Comparison of ENCODE assay signal across 13 cellular contexts in the genomic region with DNA sequence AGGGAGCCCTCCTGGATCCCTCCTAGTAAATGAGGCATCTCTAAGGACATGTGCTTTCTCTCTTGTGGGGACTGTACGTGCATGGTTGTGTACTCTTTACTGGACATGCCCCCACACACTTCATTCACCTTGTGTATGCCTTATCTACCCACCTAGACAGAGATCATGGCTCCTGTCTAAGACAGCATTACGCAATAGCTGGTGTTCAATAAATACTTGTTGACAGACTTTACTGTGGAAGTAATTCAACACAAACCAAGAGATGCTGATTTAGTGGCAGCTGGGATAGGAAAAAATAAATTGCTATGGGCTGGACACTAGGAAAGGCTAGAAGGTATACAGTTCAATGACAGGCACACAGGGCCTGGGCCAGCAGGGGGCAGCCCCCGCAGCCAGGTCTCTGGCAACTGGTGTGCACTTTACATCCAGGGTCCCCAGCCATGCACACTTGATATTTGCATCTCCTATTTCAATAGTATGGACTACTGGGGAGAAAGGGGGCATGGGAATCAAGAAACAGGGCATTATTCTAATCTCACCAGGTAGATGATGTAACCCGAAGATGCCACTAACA. TPM values are rescaled to one million over a fixed set of nuclear protein-coding genes. Genes with fewer than 3 reads are reported as not detected.
DNase-seq lines count a peak whose midpoint lies in the region; ATAC-seq, FAIRE-seq and TF ChIP-seq lines count a peak whose summit lies in the region.
"Had no signal": no experiment of that assay in that cellular context is flagged by ENCODE, and none has a peak within 500 bp of the region (broad histone marks: within the 10 kb centered on the region; RNA-seq: fewer than 3 reads in every experiment).

No MANE protein-coding gene starts in this region.

- no peaks in the 10 kb centered on the region for H3K36me3 ChIP-seq in H1 (ENCODE audit: control insufficient read depth in 2 of 4, insufficient read depth in 4 of 4, low read length in 3 of 4)
- no peaks in the 10 kb centered on the region for H3K36me3 ChIP-seq in osteoblast (ENCODE audit: insufficient read depth, low read length)
- H3K36me3 ChIP-seq in CD4-positive, alpha-beta memory T cell (ENCODE audit: insufficient read depth, low read length) = no peaks in the 10 kb centered on the region
- H3K36me3 ChIP-seq: Peyer's patch had no signal

- peaks cover 5 to 14% of the 10 kb centered on the region in 2 donors for H3K27me3 Mint-ChIP-seq in CD4-positive, alpha-beta memory T cell

- H3K4me3 ChIP-seq in H1 (ENCODE audit: extremely low read depth in 1 of 4, insufficient read depth in 2 of 4, low read depth in 3 of 4, low read length in 4 of 4) (no peak overlapping the region), osteoblast (ENCODE audit: insufficient read depth, low read length) (no peak overlapping the region)
- no peak overlapping the region for H3K4me3 ChIP-seq in CD4-positive, alpha-beta memory T cell (ENCODE audit: low read length in 2 of 2)
- H3K4me3 ChIP-seq: Peyer's patch had no signal

- no peak overlapping the region for H2BK5ac ChIP-seq in H1 (ENCODE audit: low read depth, low read length)

- H3K79me2 ChIP-seq in H1 (ENCODE audit: control insufficient read depth in 1 of 2, insufficient read depth in 2 of 2, low read length in 2 of 2) (no peaks in the 10 kb centered on the region), osteoblast (ENCODE audit: insufficient read depth, low read length) (no peaks in the 10 kb centered on the region)

- H3K79me1 ChIP-seq in H1 (ENCODE audit: low read depth, low read length) = peaks cover 2% of the 10 kb centered on the region; the same call in 1 of the 2 replicates

- no peak for TF ChIP-seq EP300 in H1 (IDR thresholded peaks at IDR 0.05; ENCODE audit: borderline replicate concordance in 1 of 2, low read depth in 2 of 2, low read length in 2 of 2)

- no peak overlapping the region for H2AK5ac ChIP-seq in H1 (ENCODE audit: low read depth, low read length)

- H3K9ac ChIP-seq in H1 (replicated peaks in 1 of 4; ENCODE audit: extremely low read depth in 1 of 4, low read depth in 3 of 4, low read length in 3 of 4) = no peak overlapping the region

- H3K23ac ChIP-seq in H1 (ENCODE audit: insufficient read length) = no peak overlapping the region

- H3K27ac ChIP-seq in H1 (ENCODE audit: low read depth, low read length) = no peak overlapping the region
- no peak overlapping the region for H3K27ac ChIP-seq in osteoblast (ENCODE audit: low read depth, low read length)
- no peak overlapping the region for H3K27ac ChIP-seq in CD4-positive, alpha-beta memory T cell (ENCODE audit: low read depth, low read length)
- H3K27ac ChIP-seq: epithelial cell of prostate, Peyer's patch had no signal

- DNase-seq in GM10266 (ENCODE audit: extremely low spot score) (no peak), H1 (ENCODE audit: low read depth in 1 of 2, low spot score in 2 of 2) (no peak), osteoblast (ENCODE audit: insufficient read length, low spot score, missing footprints) (no peak)
- no peak for DNase-seq in CD4-positive, alpha-beta memory T cell
- DNase-seq: EL, immature natural killer cell, Peyer's patch had no signal

- H3K23me2 ChIP-seq in H1 (ENCODE audit: low read depth, low read length) = no peaks in the 10 kb centered on the region

- H4K8ac ChIP-seq in H1 (ENCODE audit: extremely low read depth, insufficient read depth, low read length) = no peak overlapping the region

- H2AFZ ChIP-seq in H1 (ENCODE audit: low read length) (no peak overlapping the region), osteoblast (ENCODE audit: low read length) (no peak overlapping the region)

- peak; percentile 16 for TF ChIP-seq CTCF in GM10266 (IDR thresholded peaks at IDR 0.05; ENCODE audit: control insufficient read depth, insufficient read depth, low read depth, missing control alignments)
- peak; percentile 48 for TF ChIP-seq CTCF in LNCAP (IDR thresholded peaks at IDR 0.05)
- TF ChIP-seq CTCF in H1 (IDR thresholded peaks at IDR 0.05; ENCODE audit: control extremely low read depth in 1 of 3, insufficient read depth in 1 of 3, low read depth in 1 of 3, low read length in 3 of 3) = peak; percentile 37 to 65 (median 51)
- TF ChIP-seq CTCF in osteoblast (IDR thresholded peaks at IDR 0.05; ENCODE audit: extremely low read depth, low read depth, low read length) = peak; percentile 39

- no peak overlapping the region for H2BK12ac ChIP-seq in H1 (ENCODE audit: low read depth, low read length)

- FAIRE-seq in H1 (lab: Jason Lieb, UNC) = no peak
- FAIRE-seq: astrocyte had no signal

- TF ChIP-seq RAD21 in H1 (IDR thresholded peaks at IDR 0.05 in 1 of 2, conservative IDR thresholded peaks at IDR 0.05 in 1 of 2; ENCODE audit: low read depth in 2 of 2, low read length in 2 of 2) = peak; percentile 24 to 38; a peak in 3 of 4 replicates

- H3K27me3 ChIP-seq in H1 (replicated peaks in 1 of 4; ENCODE audit: control insufficient read depth in 3 of 4, extremely low read depth in 1 of 4, insufficient read depth in 3 of 4, low read length in 3 of 4) = no peaks in the 10 kb centered on the region
- peaks cover 3% of the 10 kb centered on the region for H3K27me3 ChIP-seq in osteoblast (ENCODE audit: insufficient read depth, low read length)
- no peaks in the 10 kb centered on the region for H3K27me3 ChIP-seq in CD4-positive, alpha-beta memory T cell (ENCODE audit: insufficient read depth, low read length)
- H3K27me3 ChIP-seq: Peyer's patch had no signal

- no peak overlapping the region for H2BK15ac ChIP-seq in H1 (ENCODE audit: low read length)

- no peak overlapping the region for H3K27ac Mint-ChIP-seq in CD4-positive, alpha-beta memory T cell
- H3K27ac Mint-ChIP-seq: immature natural killer cell had no signal

- ATAC-seq in GM18498 (IDR thresholded peaks at IDR 0.05; ENCODE audit: unreplicated experiment) (no peak), HG03439 (IDR thresholded peaks at IDR 0.05; ENCODE audit: unreplicated experiment) (no peak)

- H3K36me3 Mint-ChIP-seq in CD4-positive, alpha-beta memory T cell = no peaks in the 10 kb centered on the region
- H3K36me3 Mint-ChIP-seq: immature natural killer cell had no signal

- H3K4me1 Mint-ChIP-seq in CD4-positive, alpha-beta memory T cell = no peaks in the 10 kb centered on the region
- H3K4me1 Mint-ChIP-seq: immature natural killer cell had no signal

- no peak overlapping the region for H3K4me3 Mint-ChIP-seq in CD4-positive, alpha-beta memory T cell
- H3K4me3 Mint-ChIP-seq: immature natural killer cell had no signal

- H3K4me2 ChIP-seq in H1 (ENCODE audit: insufficient read depth in 1 of 2, low read depth in 2 of 2, low read length in 2 of 2) = no peak overlapping the region
- no peak overlapping the region for H3K4me2 ChIP-seq in osteoblast (ENCODE audit: insufficient read depth, low read length)

- H3K56ac ChIP-seq in H1 (replicated peaks; ENCODE audit: insufficient read length, low read depth, low read length) = no peak overlapping the region

- no peak overlapping the region for H4K5ac ChIP-seq in H1 (ENCODE audit: insufficient read length, low read depth, low read length)

- H2BK120ac ChIP-seq in H1 (replicated peaks; ENCODE audit: low read depth, low read length) = no peak overlapping the region

- intact Hi-C loops in CD4-positive, alpha-beta memory T cell (cut with micrococcal nuclease) = no loop called here

- no peak overlapping the region for H3K4ac ChIP-seq in H1 (replicated peaks; ENCODE audit: insufficient read length, low read depth, low read length)

- TF ChIP-seq POLR2A in H1 (IDR thresholded peaks at IDR 0.05; ENCODE audit: control extremely low read depth in 1 of 2, low read depth in 2 of 2, low read length in 2 of 2) = no peak

- peaks cover 0 to 3% (median 0%) of the 10 kb centered on the region in 8 donors for H3K9me3 Mint-ChIP-seq in CD4-positive, alpha-beta memory T cell
- H3K9me3 Mint-ChIP-seq: immature natural killer cell had no signal

- H3K4me1 ChIP-seq in H1 (replicated peaks in 1 of 4; ENCODE audit: control insufficient read depth in 3 of 4, insufficient read depth in 4 of 4, low read length in 3 of 4) (peaks cover 0 to 2% (median 0%) of the 10 kb centered on the region in 4 experiments; a peak in 2 of 7 replicates), osteoblast (ENCODE audit: insufficient read depth, low read length) (no peaks in the 10 kb centered on the region)
- no peaks in the 10 kb centered on the region for H3K4me1 ChIP-seq in CD4-positive, alpha-beta memory T cell (ENCODE audit: insufficient read depth, low read length)
- H3K4me1 ChIP-seq: Peyer's patch had no signal

- H4K91ac ChIP-seq in H1 (replicated peaks; ENCODE audit: insufficient read length, low read length) = no peak overlapping the region

- H3K9me3 ChIP-seq in H1 (ENCODE audit: insufficient read depth in 2 of 2, low read depth in 1 of 2, low read length in 1 of 2) (no peaks in the 10 kb centered on the region), osteoblast (ENCODE audit: low read depth, low read length) (no peaks in the 10 kb centered on the region)
- no peaks in the 10 kb centered on the region for H3K9me3 ChIP-seq in CD4-positive, alpha-beta memory T cell (ENCODE audit: control insufficient read depth in 1 of 2, low read length in 2 of 2)
- H3K9me3 ChIP-seq: Peyer's patch had no signal

- H3K14ac ChIP-seq in H1 (ENCODE audit: insufficient read length) = no peak overlapping the region

- H2BK20ac ChIP-seq in H1 (ENCODE audit: low read length) = no peak overlapping the region

- H4K20me1 ChIP-seq in H1 (replicated peaks in 1 of 2; ENCODE audit: control insufficient read depth in 1 of 2, insufficient read depth in 2 of 2, low read length in 2 of 2) (peaks cover 2 to 3% of the 10 kb centered on the region in 2 experiments), osteoblast (ENCODE audit: insufficient read depth, low read length) (no peaks in the 10 kb centered on the region)

- H3K18ac ChIP-seq in H1 (ENCODE audit: extremely low read depth, low read length) = no peak overlapping the region

- CTCF ChIA-PET in H1 (lab: Charles Lee; ENCODE audit: partially characterized antibody) = interaction anchor here (0.6 to 2.2 kb wide), 24 partner anchors 10 to 628 kb away, joined by 3 to 12 read pairs (median 4); partner anchors contain the start of gene TRABD2B
- CTCF ChIA-PET in CD4-positive, alpha-beta memory T cell (lab: Charles Lee; ENCODE audit: partially characterized antibody) = no interaction called here

- POLR2A ChIA-PET in H1 (lab: Charles Lee; ENCODE audit: partially characterized antibody) = interaction anchor here (1.1 kb wide), 1 partner anchor 10 kb away, joined by 3 read pairs; no protein-coding TSS in a partner anchor
- POLR2A ChIA-PET in CD4-positive, alpha-beta memory T cell (lab: Charles Lee; ENCODE audit: partially characterized antibody) = no interaction called here

- 83% methylated on average over 4 of the region's 4 CpGs; no CpG with 5 or more reads in 1 of the 2 experiments for WGBS in H1 (ENCODE audit: extremely low coverage in 1 of 2, insufficient coverage in 1 of 2, insufficient read length in 1 of 2, insufficient replicate concordance in 2 of 2, low coverage in 1 of 2, low lambda C conversion rate in 2 of 2, missing lambda C conversion rate in 1 of 2), 2 experiments

RNA-seq across cellular contexts. Expression of gene TRABD2B, which starts 24.2 kb away (rescaled TPM):
- total RNA-seq in H1 (2021; fragmentation: NEBNext Ultra II Directional; extraction: Animal tissue kit (Norgen Biotek cat#: 25700)) = 3.4 and 3.5 TPM in 2 replicates
- 0.95 and 1.5 TPM in 2 replicates for polyA plus RNA-seq in H1 (2011; rRNA removed)
- polyA plus RNA-seq in H1 (2011; cell fraction: cytosol; rRNA removed) = 0.59 TPM
- polyA plus RNA-seq in H1 (2011; cell fraction: nucleus; rRNA removed) = 2.6 TPM
- 1.6 to 3.5 TPM (median 2.1 TPM) in 4 replicates for polyA plus RNA-seq in H1 (2012, experiment 1 of 2)
- polyA plus RNA-seq in H1 (2012, experiment 2 of 2) = 1.1 TPM
- 2.1 TPM for polyA plus RNA-seq in H1 (2013, experiment 1 of 2)
- polyA plus RNA-seq in H1 (2013, experiment 2 of 2) = 2.1 TPM
- 0.98 and 1.3 TPM in 2 replicates for polyA minus RNA-seq in H1 (2011; rRNA and poly(A)+ RNA removed)
- polyA minus RNA-seq in H1 (2011; cell fraction: cytosol; rRNA and poly(A)+ RNA removed) = 4.0 TPM
- 4.4 TPM for polyA minus RNA-seq in H1 (2011; cell fraction: nucleus; rRNA and poly(A)+ RNA removed)
- total RNA-seq in osteoblast = under 0.01 TPM in 2 replicates
- not detected for total RNA-seq in CD4-positive, alpha-beta memory T cell
- not detected for polyA plus RNA-seq in CD4-positive, alpha-beta memory T cell
- total RNA-seq: myocyte had no signal
- polyA plus RNA-seq: immature natural killer cell had no signal
